Comparison of ENCODE assay signal across 16 cellular contexts in the genomic region with DNA sequence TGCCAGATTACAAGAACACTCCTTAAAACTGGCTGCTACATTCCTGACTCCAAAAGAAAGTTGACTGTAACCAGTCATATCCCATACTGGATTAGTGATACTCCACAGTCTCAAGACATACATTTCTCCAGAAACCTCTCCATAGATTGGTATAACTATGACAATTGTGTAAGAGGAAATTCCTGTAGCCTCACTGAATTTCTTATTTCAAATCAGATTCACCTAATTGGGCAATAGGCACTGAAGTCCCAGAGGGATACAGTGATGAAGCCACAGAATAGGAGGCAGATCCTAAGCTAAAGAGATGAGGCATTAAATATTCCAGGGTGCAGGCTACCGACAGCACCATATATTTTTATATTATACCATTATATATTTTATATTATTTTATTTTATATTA. TPM values are rescaled to one million over a fixed set of nuclear protein-coding genes. Genes with fewer than 3 reads are reported as not detected.
DNase-seq lines count a peak whose midpoint lies in the region; ATAC-seq, FAIRE-seq and TF ChIP-seq lines count a peak whose summit lies in the region.
"Had no signal": no experiment of that assay in that cellular context is flagged by ENCODE, and none has a peak within 500 bp of the region (broad histone marks: within the 10 kb centered on the region; RNA-seq: fewer than 3 reads in every experiment).

No MANE protein-coding gene starts in this region.

- no peaks in the 10 kb centered on the region for H3K36me3 Mint-ChIP-seq in activated naive CD8-positive, alpha-beta T cell
- peaks cover 58% of the 10 kb centered on the region for H3K36me3 Mint-ChIP-seq in activated naive CD8-positive, alpha-beta T cell treated with anti-CD3 and anti-CD28 coated beads for 36 hours
- H3K36me3 Mint-ChIP-seq in central memory CD8-positive, alpha-beta T cell (ENCODE audit: insufficient read depth), result peaks cover 38% of the 10 kb centered on the region
- H3K36me3 Mint-ChIP-seq in memory B cell, result peaks cover 10% of the 10 kb centered on the region

- no peak for DNase-seq in activated naive CD8-positive, alpha-beta T cell treated with anti-CD3 and anti-CD28 coated beads for 36 hours
- DNase-seq in central memory CD8-positive, alpha-beta T cell (ENCODE audit: low spot score in 2 of 2), result no peak
- DNase-seq in memory B cell (ENCODE audit: low spot score in 2 of 2), result no peak
- DNase-seq in occipital lobe (lab: John Stamatoyannopoulos, UW), result no peak
- no peak for DNase-seq in NCI-H1417 treated with DMSO at 0.1 percent for 48 hours (lab: John Stamatoyannopoulos, UW)
- DNase-seq in D721Med (ENCODE audit: insufficient read length, low spot score), result no peak
- DNase-seq: 8988T; CD4-positive, alpha-beta T cell; DMS153; DMS79 treated with DMSO at 0.1 percent for 48 hours; GDM1; IMR-90; KBM-7 had no signal

- FAIRE-seq in D721Med (lab: Jason Lieb, UNC), result no peak
- FAIRE-seq: H54 had no signal

- H3K9me3 Mint-ChIP-seq in activated naive CD8-positive, alpha-beta T cell (ENCODE audit: low read depth), result no peaks in the 10 kb centered on the region
- no peaks in the 10 kb centered on the region for H3K9me3 Mint-ChIP-seq in activated naive CD8-positive, alpha-beta T cell treated with anti-CD3 and anti-CD28 coated beads for 36 hours
- H3K9me3 Mint-ChIP-seq in central memory CD8-positive, alpha-beta T cell, result no peaks in the 10 kb centered on the region
- no peaks in the 10 kb centered on the region for H3K9me3 Mint-ChIP-seq in memory B cell
- H3K9me3 Mint-ChIP-seq: CD4-positive, alpha-beta T cell had no signal

- H3K27ac Mint-ChIP-seq in activated naive CD8-positive, alpha-beta T cell, result peak overlapping the region; percentile 64
- no peak overlapping the region for H3K27ac Mint-ChIP-seq in activated naive CD8-positive, alpha-beta T cell treated with anti-CD3 and anti-CD28 coated beads for 36 hours
- H3K27ac Mint-ChIP-seq in central memory CD8-positive, alpha-beta T cell (ENCODE audit: low read depth), result peak overlapping the region; percentile 27
- peak overlapping the region; percentile 14 for H3K27ac Mint-ChIP-seq in memory B cell

- no peak overlapping the region for H3K4me3 Mint-ChIP-seq in activated naive CD8-positive, alpha-beta T cell
- H3K4me3 Mint-ChIP-seq in activated naive CD8-positive, alpha-beta T cell treated with anti-CD3 and anti-CD28 coated beads for 36 hours, result no peak overlapping the region
- no peak overlapping the region for H3K4me3 Mint-ChIP-seq in central memory CD8-positive, alpha-beta T cell
- H3K4me3 Mint-ChIP-seq in memory B cell, result no peak overlapping the region
- H3K4me3 Mint-ChIP-seq: CD4-positive, alpha-beta T cell had no signal

- TF ChIP-seq CTCF in D721Med (IDR thresholded peaks at IDR 0.05; ENCODE audit: insufficient read depth, missing control alignments), result no peak

- H3K27me3 Mint-ChIP-seq in activated naive CD8-positive, alpha-beta T cell, result no peaks in the 10 kb centered on the region
- H3K27me3 Mint-ChIP-seq in activated naive CD8-positive, alpha-beta T cell treated with anti-CD3 and anti-CD28 coated beads for 36 hours, result no peaks in the 10 kb centered on the region
- H3K27me3 Mint-ChIP-seq in central memory CD8-positive, alpha-beta T cell, result no peaks in the 10 kb centered on the region
- no peaks in the 10 kb centered on the region for H3K27me3 Mint-ChIP-seq in memory B cell
- H3K27me3 Mint-ChIP-seq: CD4-positive, alpha-beta T cell had no signal

- ATAC-seq in central memory CD8-positive, alpha-beta T cell (replicated peaks; ENCODE audit: extremely low read depth, poor library complexity, severe bottlenecking), result no peak
- ATAC-seq in memory B cell (ENCODE audit: low read depth), result no peak
- ATAC-seq: HCT116 had no signal

- peaks cover 50% of the 10 kb centered on the region for H3K4me1 Mint-ChIP-seq in activated naive CD8-positive, alpha-beta T cell (ENCODE audit: low read depth)
- peaks cover 24% of the 10 kb centered on the region for H3K4me1 Mint-ChIP-seq in activated naive CD8-positive, alpha-beta T cell treated with anti-CD3 and anti-CD28 coated beads for 36 hours
- H3K4me1 Mint-ChIP-seq in central memory CD8-positive, alpha-beta T cell, result peaks cover 84% of the 10 kb centered on the region
- peaks cover 16% of the 10 kb centered on the region for H3K4me1 Mint-ChIP-seq in memory B cell

RNA-seq across cellular contexts. Expression of a gene that starts 39.0 kb away (rescaled TPM):
- total RNA-seq in activated naive CD8-positive, alpha-beta T cell treated with anti-CD3 and anti-CD28 coated beads for 36 hours, result 10 to 100 TPM; 12.7 to 16.1 TPM
- not detected for total RNA-seq in occipital lobe
- total RNA-seq: IMR-90 had no signal
